1 cellular context compared by ENCODE assay signal in genomic region chr1:62337785-62338631, GRCh38.
TF ChIP-seq lines count a peak whose summit lies in the region.

No MANE protein-coding gene starts in this region.

TF ChIP-seq in HepG2, 621 proteins besides CTCF, POLR2A, EP300 and RAD21 (continued from another document):
- no peak; the same call in 1 of the 2 replicates for TF ChIP-seq ZNF770 (CRISPR knock-in tag; IDR thresholded peaks at IDR 0.05)
- TF ChIP-seq NFYC (CRISPR knock-in tag; IDR thresholded peaks at IDR 0.05) = 0 out of 2 replicates have a peak, but pooled peaks have one; percentile 34
- TF ChIP-seq ZSCAN31 (CRISPR knock-in tag; IDR thresholded peaks at IDR 0.05; ENCODE audit: low read depth) = no peak
- no peak for TF ChIP-seq KIAA2018 (CRISPR knock-in tag; IDR thresholded peaks at IDR 0.05; ENCODE audit: borderline replicate concordance)
- TF ChIP-seq NR2F6 (IDR thresholded peaks at IDR 0.05) = peak; percentile 90
- peak; percentile 92 for TF ChIP-seq NR2F6 (CRISPR knock-in tag; IDR thresholded peaks at IDR 0.05)
- TF ChIP-seq MBNL3 (CRISPR knock-in tag; conservative IDR thresholded peaks at IDR 0.05) = no peak
- 0 out of 2 replicates have a peak, but pooled peaks have one; percentile 18 for TF ChIP-seq ZNF772 (CRISPR knock-in tag; IDR thresholded peaks at IDR 0.05)
- TF ChIP-seq NFYB (CRISPR knock-in tag; IDR thresholded peaks at IDR 0.05) = peak; percentile 37; the same call in 1 of the 2 replicates
- peak; percentile 58 for TF ChIP-seq XRCC5 (optimal IDR thresholded peaks at IDR 0.05; ENCODE audit: low read length)
- no peak for TF ChIP-seq ZNF790 (CRISPR knock-in tag; IDR thresholded peaks at IDR 0.05; ENCODE audit: borderline replicate concordance)
- peak in 1 of 2 experiments; percentile 68; a peak in 3 of 4 replicates for TF ChIP-seq NR2F1 (CRISPR knock-in tag; IDR thresholded peaks at IDR 0.05)
- TF ChIP-seq ZNF512B (CRISPR knock-in tag; IDR thresholded peaks at IDR 0.05; ENCODE audit: borderline replicate concordance) = 0 out of 2 replicates have a peak, but pooled peaks have one; percentile 48
- TF ChIP-seq ZNF232 (CRISPR knock-in tag; IDR thresholded peaks at IDR 0.05; ENCODE audit: borderline replicate concordance) = peak; percentile 24; the same call in 1 of the 2 replicates
- TF ChIP-seq ZNF605 (CRISPR knock-in tag; IDR thresholded peaks at IDR 0.05) = 0 out of 2 replicates have a peak, but pooled peaks have one; percentile 36
- no peak for TF ChIP-seq NFE2L2 (IDR thresholded peaks at IDR 0.05; ENCODE audit: low read length)
- TF ChIP-seq FOXK2 (IDR thresholded peaks at IDR 0.05) = no peak
- peak; percentile 73; the same call in 1 of the 2 replicates for TF ChIP-seq HNF4G (IDR thresholded peaks at IDR 0.05; ENCODE audit: borderline replicate concordance, low read depth, low read length)
- TF ChIP-seq HNF4G (CRISPR knock-in tag; IDR thresholded peaks at IDR 0.05; ENCODE audit: borderline replicate concordance, low read depth) = no peak
